Comparison of ENCODE assay signal across 8 cellular contexts in genomic region chr19:49593233-49594113, GRCh38. TPM values are rescaled to one million over a fixed set of nuclear protein-coding genes. Genes with fewer than 3 reads are reported as not detected.
DNase-seq lines count a peak whose midpoint lies in the region; ATAC-seq and TF ChIP-seq lines count a peak whose summit lies in the region.

No MANE protein-coding gene starts in this region.

- H3K36me3 Mint-ChIP-seq in CD4-positive, alpha-beta memory T cell, result peaks cover 6 to 34% of the 10 kb centered on the region in 2 donors

- no peak for TF ChIP-seq POLR2A in ovary (IDR thresholded peaks at IDR 0.05)

- peak; percentile 88 to 92 (median 89) for DNase-seq in CD4-positive, alpha-beta memory T cell
- DNase-seq in MG63 (peak; percentile 64), SW 1271 (lab: John Stamatoyannopoulos, UW) (peak; percentile 57 to 86), Right ventricle myocardium superior (peak; percentile 95), ovary (peak; percentile 92 to 94 (median 94)), thoracic aorta (ENCODE audit: low spot score) (peak; percentile 86)
- DNase-seq in activated naive CD8-positive, alpha-beta T cell treated with anti-CD3 and anti-CD28 coated beads, Interleukin-2, amount 50 U/mL, for 16 hours (ENCODE audit: low read depth, low spot score), result peak; percentile 91

- no peaks in the 10 kb centered on the region for H3K9me3 ChIP-seq in CD4-positive, alpha-beta memory T cell (ENCODE audit: control insufficient read depth in 1 of 2, low read length in 2 of 2)
- H3K9me3 ChIP-seq in MG63 (no peaks in the 10 kb centered on the region), ovary (peaks cover 0 to 3% of the 10 kb centered on the region in 2 donors), thoracic aorta (no peaks in the 10 kb centered on the region)

- peaks cover 23% of the 10 kb centered on the region for H3K4me1 ChIP-seq in CD4-positive, alpha-beta memory T cell (ENCODE audit: insufficient read depth, low read length)
- H3K4me1 ChIP-seq in ovary (ENCODE audit: insufficient read depth), result peaks cover 3% of the 10 kb centered on the region
- H3K4me1 ChIP-seq in thoracic aorta (ENCODE audit: control insufficient read depth in 1 of 2, low read depth in 2 of 2), result peaks cover 13 to 18% of the 10 kb centered on the region in 2 donors

- H3K4me3 ChIP-seq in CD4-positive, alpha-beta memory T cell (ENCODE audit: low read length in 2 of 2), result peak overlapping the region; percentile 74 to 77
- H3K4me3 ChIP-seq in MG63 (peak overlapping the region; percentile 88; the same call in 1 of the 2 replicates), ovary (peak overlapping the region; percentile 74), thoracic aorta (peak overlapping the region; percentile 80)

- H3K4me1 Mint-ChIP-seq in CD4-positive, alpha-beta memory T cell, result peaks cover 21 to 48% (median 31%) of the 10 kb centered on the region in 4 donors

- peak overlapping the region; percentile 62 for H3K27ac ChIP-seq in CD4-positive, alpha-beta memory T cell (ENCODE audit: low read depth, low read length)
- H3K27ac ChIP-seq in ovary (peak overlapping the region in 1 of 2 donors; percentile 51), thoracic aorta (peak overlapping the region; percentile 68 to 83)

- no peaks in the 10 kb centered on the region for H3K27me3 Mint-ChIP-seq in CD4-positive, alpha-beta memory T cell

- TF ChIP-seq CTCF in ovary (IDR thresholded peaks at IDR 0.05), result no peak
- no peak for TF ChIP-seq CTCF in thoracic aorta (IDR thresholded peaks at IDR 0.05)

- ATAC-seq in GM21381 (IDR thresholded peaks at IDR 0.05; ENCODE audit: unreplicated experiment) (peak; percentile 48), Right ventricle myocardium superior (ENCODE audit: poor library complexity) (peak; percentile 64), thoracic aorta (ENCODE audit: insufficient number of reproducible peaks, low FRiP score, low read depth) (peak; percentile 77)

- POLR2A ChIA-PET in CD4-positive, alpha-beta memory T cell (lab: Charles Lee; ENCODE audit: partially characterized antibody), result interaction anchor here (0.6 to 7.9 kb wide), 18 partner anchors 14 to 431 kb away, joined by 3 to 116 read pairs (median 4); partner anchors contain the start of genes BCL2L12, IRF3, NOSIP and PRMT1

- no peaks in the 10 kb centered on the region for H3K27me3 ChIP-seq in CD4-positive, alpha-beta memory T cell (ENCODE audit: insufficient read depth, low read length)
- H3K27me3 ChIP-seq in MG63 (no peaks in the 10 kb centered on the region), ovary (no peaks in the 10 kb centered on the region), thoracic aorta (replicated peaks; ENCODE audit: insufficient read depth) (no peaks in the 10 kb centered on the region)

- H3K4me3 Mint-ChIP-seq in CD4-positive, alpha-beta memory T cell, result peak overlapping the region; percentile 81 to 95 (median 93)

- intact Hi-C loops in CD4-positive, alpha-beta memory T cell (cut with micrococcal nuclease), result loop anchor here (5.0 kb wide), 1 partner anchor 174 kb away; the partner anchor contains the start of gene AP2A1
- intact Hi-C loops in Right ventricle myocardium superior (cut with DNase I) (loop anchor here (2.0 kb wide), 1 partner anchor 45 kb away; no protein-coding TSS in a partner anchor), ovary (cut with DNase I) (loop anchor here in 3 of 4 donors (5.0 to 10.0 kb wide), 3 partner anchors 44 to 1859 kb away; partner anchors contain the start of gene ADM5 (in 1 of the 3))

- no peaks in the 10 kb centered on the region for H3K9me3 Mint-ChIP-seq in CD4-positive, alpha-beta memory T cell

- peak overlapping the region; percentile 84 to 98 (median 95) for H3K27ac Mint-ChIP-seq in CD4-positive, alpha-beta memory T cell

- 6 to 7% (median 6%) methylated on average over 25 to 27 of the region's 27 CpGs for WGBS in ovary, 3 donors

- peaks cover 22% of the 10 kb centered on the region for H3K36me3 ChIP-seq in CD4-positive, alpha-beta memory T cell (ENCODE audit: insufficient read depth, low read length)
- peaks cover 50% of the 10 kb centered on the region for H3K36me3 ChIP-seq in MG63
- H3K36me3 ChIP-seq in ovary, result no peaks in the 10 kb centered on the region
- peaks cover 24% of the 10 kb centered on the region for H3K36me3 ChIP-seq in thoracic aorta

- CTCF ChIA-PET in CD4-positive, alpha-beta memory T cell (lab: Charles Lee; ENCODE audit: partially characterized antibody), result interaction anchor here (0.6 to 2.7 kb wide), 7 partner anchors 13 to 95 kb away, joined by 3 to 12 read pairs (median 3); partner anchors contain the start of genes NOSIP, PRRG2, RRAS and SCAF1

- no peak for TF ChIP-seq EP300 in ovary (IDR thresholded peaks at IDR 0.05)

RNA-seq across cellular contexts. Expression of gene PRR12, which starts 2.5 kb away (rescaled TPM):
- 10 to 100 TPM; 64.6 to 65.1 TPM for total RNA-seq in CD4-positive, alpha-beta memory T cell
- 1 to 10 TPM in 1 of 2 donors, not detected in 1; 1.2 TPM for polyA plus RNA-seq in CD4-positive, alpha-beta memory T cell
- total RNA-seq in MG63 (2014; rRNA removed; shearing (Covaris generic); ENCODE audit: low replicate concordance), result 1.2 and 1.8 TPM in 2 replicates
- total RNA-seq in Right ventricle myocardium superior, result 12.6 TPM
- total RNA-seq in ovary, result 10 to 100 TPM in 5 of 7 donors, 1 to 10 TPM in 2; 8.1 to 44.1 (median 31.8) TPM
- 10 to 100 TPM in 1 of 2 donors, 1 to 10 TPM in 1; 2.8 to 22.8 TPM for polyA plus RNA-seq in ovary
- 10 to 100 TPM; 12.4 to 24.5 TPM for total RNA-seq in thoracic aorta

RNA-seq across cellular contexts. Expression of gene PRRG2, which starts 12.4 kb away (rescaled TPM):
- 1 to 10 TPM; 1.0 to 1.7 TPM for total RNA-seq in CD4-positive, alpha-beta memory T cell
- polyA plus RNA-seq in CD4-positive, alpha-beta memory T cell, result under 1 TPM in 1 of 2 donors, not detected in 1; 0.34 TPM
- 0.20 TPM in 1 of 2 replicates, not detected in the other for total RNA-seq in MG63 (2014; rRNA removed; shearing (Covaris generic); ENCODE audit: low replicate concordance)
- 0.70 TPM for total RNA-seq in Right ventricle myocardium superior
- total RNA-seq in ovary, result 1 to 10 TPM in 3 of 7 donors, under 1 TPM in 1, not detected in 3; 0.77 to 4.0 (median 1.6) TPM
- under 1 TPM; 0.65 to 0.75 TPM for polyA plus RNA-seq in ovary
- total RNA-seq in thoracic aorta, result not detected

RNA-seq across cellular contexts. Expression of gene NOSIP, which starts 13.1 kb away (rescaled TPM):
- 100 to 1,000 TPM; 177 to 191 TPM for total RNA-seq in CD4-positive, alpha-beta memory T cell
- 100 to 1,000 TPM; 650 to 674 TPM for polyA plus RNA-seq in CD4-positive, alpha-beta memory T cell
- total RNA-seq in MG63 (2014; rRNA removed; shearing (Covaris generic); ENCODE audit: low replicate concordance), result 46.1 and 109 TPM in 2 replicates
- total RNA-seq in Right ventricle myocardium superior, result 45.5 TPM
- 10 to 100 TPM; 44.8 to 70.1 (median 58.7) TPM for total RNA-seq in ovary
- 10 to 100 TPM; 31.0 to 65.0 TPM for polyA plus RNA-seq in ovary
- 10 to 100 TPM; 30.8 to 46.8 TPM for total RNA-seq in thoracic aorta

RNA-seq across cellular contexts. Expression of gene RRAS, which starts 46.5 kb away (rescaled TPM):
- total RNA-seq in CD4-positive, alpha-beta memory T cell, result 10 to 100 TPM; 12.0 to 13.4 TPM
- 10 to 100 TPM; 28.0 to 32.1 TPM for polyA plus RNA-seq in CD4-positive, alpha-beta memory T cell
- total RNA-seq in MG63 (2014; rRNA removed; shearing (Covaris generic); ENCODE audit: low replicate concordance), result 66.4 and 72.7 TPM in 2 replicates
- total RNA-seq in Right ventricle myocardium superior (105 TPM), ovary (10 to 100 TPM; 28.7 to 62.8 (median 37.6) TPM), thoracic aorta (100 to 1,000 TPM in 1 of 2 donors, 10 to 100 TPM in 1; 82.2 to 188 TPM)
- polyA plus RNA-seq in ovary, result 10 to 100 TPM; 24.2 to 63.4 TPM

RNA-seq across cellular contexts. Expression of gene SCAF1, which starts 48.5 kb away (rescaled TPM):
- total RNA-seq in CD4-positive, alpha-beta memory T cell, result 10 to 100 TPM; 60.5 to 62.7 TPM
- polyA plus RNA-seq in CD4-positive, alpha-beta memory T cell, result 1 to 10 TPM in 1 of 2 donors, not detected in 1; 4.0 TPM
- total RNA-seq in MG63 (2014; rRNA removed; shearing (Covaris generic); ENCODE audit: low replicate concordance), result 13.4 and 22.7 TPM in 2 replicates
- total RNA-seq in Right ventricle myocardium superior (42.0 TPM), ovary (10 to 100 TPM; 14.9 to 94.6 (median 68.8) TPM), thoracic aorta (10 to 100 TPM; 27.3 to 30.6 TPM)
- polyA plus RNA-seq in ovary, result 10 to 100 TPM in 1 of 2 donors, 1 to 10 TPM in 1; 3.3 to 29.1 TPM
